ENCODE assay signal across 19 cellular contexts in genomic region chr9:71352837-71353236, GRCh38.
A peak's percentile ranks its signal among the peaks of the same experiment; 100 is the strongest.
DNase-seq lines count a peak whose midpoint lies in the region; ATAC-seq and TF ChIP-seq lines count a peak whose summit lies in the region.
"Had no signal": no experiment of that assay in that cellular context is flagged by ENCODE, and none has a peak within 500 bp of the region (broad histone marks: within the 10 kb centered on the region; RNA-seq: fewer than 3 reads in every experiment).

No MANE protein-coding gene starts in this region.

- DNase-seq in NCI-H2227 treated with DMSO at 0.1 percent for 48 hours (lab: John Stamatoyannopoulos, UW) (peak; percentile 9), NCI-H2227 (lab: John Stamatoyannopoulos, UW; ENCODE audit: unreplicated experiment) (no peak), NCI-H69 (lab: John Stamatoyannopoulos, UW) (peak; percentile 50), neural progenitor cell (ENCODE audit: low spot score) (no peak), gastrocnemius medialis (no peak)
- DNase-seq: BE2C; CD4-positive, CD25-positive, alpha-beta regulatory T cell; DMS79; KG1; NCI-H1694; NCI-H2107; NCI-H446 treated with DMSO at 0.1 percent for 48 hours; NK-92 treated with Interleukin-12 subunit alpha and Interleukin-12 subunit beta, amount 100 ng/mL, for 24 hours; Peyer's patch; Right ventricle myocardium superior; SW 1271; T-helper 2 cell had no signal

- peak overlapping the region; percentile 50; the same call in 1 of the 2 replicates for H3K27ac ChIP-seq in KMS-11
- no peak overlapping the region for H3K27ac ChIP-seq in neural progenitor cell
- H3K27ac ChIP-seq in gastrocnemius medialis: no peak overlapping the region
- H3K27ac ChIP-seq: Peyer's patch had no signal

- TF ChIP-seq CTCF in KMS-11 (conservative IDR thresholded peaks at IDR 0.05; ENCODE audit: low read depth, low read length): no peak
- TF ChIP-seq CTCF in neural progenitor cell (IDR thresholded peaks at IDR 0.05): no peak
- no peak for TF ChIP-seq CTCF in gastrocnemius medialis (IDR thresholded peaks at IDR 0.05 in 4 of 5, conservative IDR thresholded peaks at IDR 0.05 in 1 of 5)

- no peak overlapping the region for H3K4me3 Mint-ChIP-seq in neural progenitor cell
- H3K4me3 Mint-ChIP-seq: CD4-positive, CD25-positive, alpha-beta regulatory T cell had no signal

- no peaks in the 10 kb centered on the region for H3K9me3 ChIP-seq in neural progenitor cell (ENCODE audit: low read depth)
- H3K9me3 ChIP-seq in gastrocnemius medialis: no peaks in the 10 kb centered on the region
- H3K9me3 ChIP-seq: BE2C, Peyer's patch had no signal

- ATAC-seq in esophagus mucosa (no peak), gastrocnemius medialis (no peak)

- H3F3A ChIP-seq in neural progenitor cell (ENCODE audit: low read depth): no peaks in the 10 kb centered on the region

- peak overlapping the region; percentile 51 for H3K4me2 ChIP-seq in KMS-11
- H3K4me2 ChIP-seq in neural progenitor cell: no peak overlapping the region

- H4K20me1 ChIP-seq in KMS-11 (ENCODE audit: insufficient read depth): no peaks in the 10 kb centered on the region
- H4K20me1 ChIP-seq in neural progenitor cell (ENCODE audit: low read depth): no peaks in the 10 kb centered on the region

- intact Hi-C loops in gastrocnemius medialis (cut with DNase I; ENCODE audit: low total_unique reads): no loop called here

- no peaks in the 10 kb centered on the region for H3K27me3 Mint-ChIP-seq in neural progenitor cell (ENCODE audit: insufficient read depth, low read depth)
- H3K27me3 Mint-ChIP-seq: CD4-positive, CD25-positive, alpha-beta regulatory T cell had no signal

- H3K36me3 ChIP-seq in KMS-11 (ENCODE audit: insufficient read depth) (no peaks in the 10 kb centered on the region), neural progenitor cell (no peaks in the 10 kb centered on the region), gastrocnemius medialis (no peaks in the 10 kb centered on the region)
- H3K36me3 ChIP-seq: BE2C, Peyer's patch had no signal

- no peaks in the 10 kb centered on the region for H3K27me3 ChIP-seq in KMS-11 (ENCODE audit: insufficient read depth, low read depth)
- H3K27me3 ChIP-seq in neural progenitor cell: no peaks in the 10 kb centered on the region
- H3K27me3 ChIP-seq in gastrocnemius medialis: no peaks in the 10 kb centered on the region
- H3K27me3 ChIP-seq: BE2C, Peyer's patch had no signal

- no peaks in the 10 kb centered on the region for H3K36me3 Mint-ChIP-seq in neural progenitor cell
- H3K36me3 Mint-ChIP-seq: CD4-positive, CD25-positive, alpha-beta regulatory T cell had no signal

- H3K4me3 ChIP-seq in KMS-11 (IDR thresholded peaks at IDR 0.05; ENCODE audit: insufficient read depth, low read depth, low read length) (no peak overlapping the region), neural progenitor cell (no peak overlapping the region), gastrocnemius medialis (no peak overlapping the region)
- H3K4me3 ChIP-seq: Peyer's patch had no signal

- H3K4me1 ChIP-seq in KMS-11 (ENCODE audit: low read depth, poor library complexity, severe bottlenecking) (peaks cover 37% of the 10 kb centered on the region), neural progenitor cell (peaks cover 5% of the 10 kb centered on the region), gastrocnemius medialis (no peaks in the 10 kb centered on the region)
- H3K4me1 ChIP-seq: BE2C, Peyer's patch had no signal

- H3K27ac Mint-ChIP-seq in neural progenitor cell: peak overlapping the region; percentile 28
- H3K27ac Mint-ChIP-seq: CD4-positive, CD25-positive, alpha-beta regulatory T cell had no signal

- TF ChIP-seq POLR2A in gastrocnemius medialis (IDR thresholded peaks at IDR 0.05): no peak

- in situ Hi-C loops in gastrocnemius medialis (cut with MboI; ENCODE audit: low sequenced_read_pairs in 4 of 4): no loop called here

- H3K9ac ChIP-seq in KMS-11 (no peak overlapping the region), neural progenitor cell (no peak overlapping the region)

- H3K9me3 Mint-ChIP-seq in neural progenitor cell: peaks cover 2% of the 10 kb centered on the region

- H2AFZ ChIP-seq in KMS-11 (ENCODE audit: low read depth) (no peak overlapping the region), neural progenitor cell (replicated peaks) (no peak overlapping the region)

- H3K4me1 Mint-ChIP-seq in neural progenitor cell: no peaks in the 10 kb centered on the region
- H3K4me1 Mint-ChIP-seq: CD4-positive, CD25-positive, alpha-beta regulatory T cell had no signal

- H3K79me2 ChIP-seq in KMS-11 (ENCODE audit: insufficient read depth, low read depth): no peaks in the 10 kb centered on the region
- no peaks in the 10 kb centered on the region for H3K79me2 ChIP-seq in neural progenitor cell (ENCODE audit: low read depth)

Comparison
In these comparisons a context has a peak if more than half of its experiments do, and no peak if none do; other contexts are left out.
1. DNase-seq: peak in NCI-H2227 treated with DMSO at 0.1 percent for 48 hours (single experiment) and NCI-H69 (single experiment); none in NCI-H2227 (single experiment), neural progenitor cell (single experiment) and gastrocnemius medialis (0 of 2).